8 cellular contexts compared by ENCODE assay signal in the genomic region with DNA sequence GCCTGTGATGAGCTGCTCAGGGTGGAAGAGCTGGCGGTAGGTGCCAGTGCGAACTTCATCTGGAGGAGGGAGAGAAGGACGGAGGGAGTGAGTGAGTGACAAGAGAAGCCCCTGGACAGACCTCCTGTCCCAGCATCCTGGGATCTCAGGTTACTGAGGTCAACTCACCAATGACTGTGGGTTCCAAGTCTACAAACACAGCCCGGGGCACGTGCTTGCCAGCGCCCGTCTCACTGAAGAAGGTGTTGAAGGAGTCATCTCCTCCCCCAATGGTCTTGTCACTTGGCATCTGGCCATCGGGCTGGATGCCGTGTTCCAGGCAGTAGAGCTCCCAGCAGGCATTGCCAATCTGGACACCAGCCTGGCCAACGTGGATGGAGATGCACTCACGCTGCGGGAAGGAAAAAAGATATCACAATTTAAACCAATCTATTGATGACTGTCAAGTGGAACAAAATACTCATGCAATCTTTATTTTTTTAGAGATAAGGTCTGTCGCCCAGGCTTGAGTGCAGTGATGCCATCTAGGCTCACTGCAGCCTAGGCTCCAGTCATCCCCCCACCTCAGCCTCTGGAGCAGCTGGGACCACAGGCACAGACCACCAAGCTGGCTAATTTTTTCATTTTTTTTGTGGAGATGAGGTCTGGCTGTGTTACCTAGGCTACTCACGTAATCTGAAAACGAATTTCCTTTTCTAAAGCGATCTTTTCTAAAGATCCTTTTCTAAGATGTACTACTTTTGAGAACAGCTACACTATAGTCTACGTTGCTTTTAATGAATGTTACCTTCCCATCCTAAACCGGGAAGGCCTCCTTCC. TPM values are rescaled to one million over a fixed set of nuclear protein-coding genes. Genes with fewer than 3 reads are reported as not detected.
A peak's percentile ranks its signal among the peaks of the same experiment; 100 is the strongest.
DNase-seq lines count a peak whose midpoint lies in the region; ATAC-seq and TF ChIP-seq lines count a peak whose summit lies in the region.

No MANE protein-coding gene starts in this region.

- H3K9me3 Mint-ChIP-seq in naive B cell: no peaks in the 10 kb centered on the region

- DNase-seq in AG10803 (ENCODE audit: low read depth) (no peak), NB4 (ENCODE audit: low read depth) (no peak), coronary artery (ENCODE audit: low spot score) (no peak), naive B cell (no peak), DMS153 (lab: John Stamatoyannopoulos, UW) (no peak)
- no peak for DNase-seq in effector CD4-positive, alpha-beta T cell

- peak overlapping the region; percentile 95 to 100 (median 98) for H3K4me3 Mint-ChIP-seq in naive B cell

- H3K4me1 Mint-ChIP-seq in naive B cell: peaks cover 23 to 50% (median 40%) of the 10 kb centered on the region in 3 donors

- peak overlapping the region; percentile 95 to 99 (median 99) for H3K27ac Mint-ChIP-seq in naive B cell

- H3K27me3 Mint-ChIP-seq in naive B cell: no peaks in the 10 kb centered on the region

- TF ChIP-seq CTCF in AG10803 (conservative IDR thresholded peaks at IDR 0.05; ENCODE audit: low read length) (no peak), NB4 (IDR thresholded peaks at IDR 0.05; ENCODE audit: low read depth, low read length) (no peak), coronary artery (IDR thresholded peaks at IDR 0.05) (no peak)

- peak overlapping the region; percentile 95 to 100 for H3K27ac ChIP-seq in coronary artery

- ATAC-seq in naive B cell (ENCODE audit: low read depth in 2 of 2): no peak
- ATAC-seq in GM18861 (IDR thresholded peaks at IDR 0.05; ENCODE audit: unreplicated experiment): no peak
- ATAC-seq in HG02852 (IDR thresholded peaks at IDR 0.05; ENCODE audit: unreplicated experiment): no peak

- H3K36me3 Mint-ChIP-seq in naive B cell: peaks cover 0 to 25% of the 10 kb centered on the region in 2 donors

- H3K4me3 ChIP-seq in AG10803 (ENCODE audit: low read length) (peak overlapping the region; percentile 98), NB4 (ENCODE audit: low read depth, low read length) (peak overlapping the region; percentile 98), coronary artery (peak overlapping the region; percentile 100)

- TF ChIP-seq POLR2A in NB4 (IDR thresholded peaks at IDR 0.05; ENCODE audit: extremely low read depth, insufficient read length): no peak

RNA-seq across cellular contexts. Expression of a gene that starts 1.7 kb away (rescaled TPM):
- polyA plus RNA-seq in naive B cell (ENCODE audit: low read depth in 6 of 6): 100 to 1,000 TPM; 355 to 614 (median 402) TPM

RNA-seq across cellular contexts. Expression of a gene that starts 18.9 kb away (rescaled TPM):
- polyA plus RNA-seq in naive B cell (ENCODE audit: low read depth in 6 of 6): 10 to 100 TPM; 42.4 to 93.6 (median 59.1) TPM

RNA-seq across cellular contexts. Expression of a gene that starts 34.9 kb away (rescaled TPM):
- not detected for polyA plus RNA-seq in naive B cell (ENCODE audit: low read depth in 6 of 6)

RNA-seq across cellular contexts. Expression of a gene that starts 59.3 kb away (rescaled TPM):
- polyA plus RNA-seq in naive B cell (ENCODE audit: low read depth in 6 of 6): 100 to 1,000 TPM; 272 to 383 (median 304) TPM

RNA-seq across cellular contexts. Expression of a gene that starts 59.8 kb away (rescaled TPM):
- polyA plus RNA-seq in naive B cell (ENCODE audit: low read depth in 6 of 6): 1 to 10 TPM; 4.5 to 8.6 (median 6.1) TPM
